In the genomic region with DNA sequence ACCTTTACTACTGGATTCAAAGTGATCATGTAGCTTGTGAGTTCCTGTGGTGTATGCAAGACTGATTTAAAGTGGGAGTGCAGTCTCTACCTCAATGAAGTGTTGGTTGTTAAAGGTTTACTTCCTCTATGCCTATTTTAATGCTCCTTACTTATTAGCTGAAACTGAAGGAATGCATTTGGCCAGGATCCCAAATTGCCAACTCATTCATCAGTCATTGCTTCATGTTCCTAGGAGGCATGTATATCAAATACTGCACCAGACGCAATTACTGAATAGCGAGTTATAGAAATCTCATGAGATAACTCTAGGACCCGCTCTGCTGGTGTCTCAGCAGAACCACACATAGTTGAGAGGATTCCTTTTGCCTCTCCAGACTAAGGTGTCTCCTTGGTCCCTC, we compare ENCODE assay signal across 12 cellular contexts.
DNase-seq lines count a peak whose midpoint lies in the region; ATAC-seq and TF ChIP-seq lines count a peak whose summit lies in the region.
"Had no signal": no experiment of that assay in that cellular context is flagged by ENCODE, and none has a peak within 500 bp of the region (broad histone marks: within the 10 kb centered on the region; RNA-seq: fewer than 3 reads in every experiment).

No MANE protein-coding gene starts in this region.

- no peak for ATAC-seq in GM21381 (IDR thresholded peaks at IDR 0.05; ENCODE audit: unreplicated experiment)
- ATAC-seq in HG02970 (IDR thresholded peaks at IDR 0.05; ENCODE audit: low FRiP score, unreplicated experiment): no peak
- ATAC-seq: stimulated activated naive CD8-positive, alpha-beta T cell treated with anti-CD3 and anti-CD28 coated beads, Interleukin-15, amount 100 ng/mL, for 72 hours had no signal

- H3K9me3 ChIP-seq in skeletal muscle satellite cell (replicated peaks; ENCODE audit: low read length): no peaks in the 10 kb centered on the region

- peaks cover 20% of the 10 kb centered on the region for H3K4me1 ChIP-seq in skeletal muscle satellite cell (ENCODE audit: control insufficient read depth, insufficient read depth, low read length)

- no peaks in the 10 kb centered on the region for H3K36me3 ChIP-seq in skeletal muscle satellite cell (ENCODE audit: insufficient read depth, low read length)

- H3K9ac ChIP-seq in skeletal muscle satellite cell (ENCODE audit: low read depth, low read length): no peak overlapping the region

- peak overlapping the region; percentile 42 for H3K4me2 ChIP-seq in skeletal muscle satellite cell (ENCODE audit: low read length)

- H3K4me3 ChIP-seq in HFF-Myc (replicated peaks; ENCODE audit: low read depth, low read length) (no peak overlapping the region), skeletal muscle satellite cell (ENCODE audit: low read length) (no peak overlapping the region)

- peak; percentile 9 for TF ChIP-seq CTCF in HFF-Myc (IDR thresholded peaks at IDR 0.05; ENCODE audit: low read depth, low read length, missing control alignments)

- H3K27me3 ChIP-seq in skeletal muscle satellite cell (ENCODE audit: control insufficient read depth, insufficient read depth, low read length): no peaks in the 10 kb centered on the region

- DNase-seq in HFF-Myc (ENCODE audit: extremely low read depth, low read depth) (no peak), T1000 (lab: John Stamatoyannopoulos, UW) (peak; percentile 33), fibroblast of gingiva (ENCODE audit: low read depth) (peak; percentile 77), NCI-H69 (lab: John Stamatoyannopoulos, UW) (no peak)
- DNase-seq in activated CD4-positive, CD25-positive, alpha-beta regulatory T cell (lab: John Stamatoyannopoulos, UW): no peak
- DNase-seq: activated T-cell treated with anti-CD3 and anti-CD28 coated beads for 4 hours; cerebellar nuclear complex; naive B cell; stimulated activated naive CD8-positive, alpha-beta T cell treated with anti-CD3 and anti-CD28 coated beads, Interleukin-15, amount 100 ng/mL, for 72 hours had no signal

Comparison
In these comparisons a context has a peak if more than half of its experiments do, and no peak if none do; other contexts are left out.
1. DNase-seq: peak in T1000 (single experiment) and fibroblast of gingiva (single experiment); none in HFF-Myc (single experiment), NCI-H69 (single experiment) and activated CD4-positive, CD25-positive, alpha-beta regulatory T cell (0 of 4).